Comparison of ENCODE assay signal across 14 cellular contexts in the genomic region with DNA sequence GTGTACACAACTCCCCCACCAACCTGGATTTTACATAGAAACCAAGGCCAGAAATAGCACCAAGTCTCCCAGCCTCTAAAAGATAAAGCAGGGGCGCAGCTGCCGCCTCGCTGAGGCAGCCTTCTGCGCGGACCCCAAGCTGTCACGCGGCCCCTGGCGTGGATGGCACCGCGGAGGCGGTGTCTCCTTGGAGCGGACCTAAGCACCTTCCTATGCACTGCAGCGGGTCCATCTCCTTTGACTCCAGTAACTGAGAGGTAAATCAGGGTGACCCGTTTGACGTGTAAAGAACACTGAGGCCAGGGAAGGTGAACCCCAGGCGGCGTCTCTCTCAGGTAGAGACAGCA. TPM values are rescaled to one million over a fixed set of nuclear protein-coding genes. Genes with fewer than 3 reads are reported as not detected.
A peak's percentile ranks its signal among the peaks of the same experiment; 100 is the strongest.
DNase-seq lines count a peak whose midpoint lies in the region; ATAC-seq and TF ChIP-seq lines count a peak whose summit lies in the region.
"Had no signal": no experiment of that assay in that cellular context is flagged by ENCODE, and none has a peak within 500 bp of the region (broad histone marks: within the 10 kb centered on the region; RNA-seq: fewer than 3 reads in every experiment).

No MANE protein-coding gene starts in this region.

- TF ChIP-seq CTCF in HFFc6 (IDR thresholded peaks at IDR 0.05) (no peak), coronary artery (IDR thresholded peaks at IDR 0.05) (no peak), liver (IDR thresholded peaks at IDR 0.05; ENCODE audit: low read depth, low read length, missing input control) (no peak)

- H3K36me3 Mint-ChIP-seq in HFFc6 (ENCODE audit: low read depth), result peaks cover 13% of the 10 kb centered on the region
- H3K36me3 Mint-ChIP-seq: naive thymus-derived CD8-positive, alpha-beta T cell had no signal

- TF ChIP-seq RAD21 in liver (IDR thresholded peaks at IDR 0.05), result no peak

- ATAC-seq in GM18517 (IDR thresholded peaks at IDR 0.05; ENCODE audit: unreplicated experiment) (no peak), GM19452 (IDR thresholded peaks at IDR 0.05; ENCODE audit: unreplicated experiment) (no peak), HG03520 (IDR thresholded peaks at IDR 0.05; ENCODE audit: unreplicated experiment) (no peak)
- ATAC-seq: activated T-helper 17 cell treated with anti-CD3 and anti-CD28 coated beads, Interleukin-2, amount 50 U/mL, for 72 hours; naive thymus-derived CD8-positive, alpha-beta T cell; Panc1 had no signal

- peak overlapping the region; percentile 78 for H3K4me3 Mint-ChIP-seq in HFFc6
- H3K4me3 Mint-ChIP-seq: activated T-helper 17 cell treated with anti-CD3 and anti-CD28 coated beads, Interleukin-2, amount 50 U/mL, for 72 hours; naive thymus-derived CD8-positive, alpha-beta T cell had no signal

- no peaks in the 10 kb centered on the region for H3K27me3 Mint-ChIP-seq in HFFc6 (ENCODE audit: insufficient read depth)

- WGBS in liver, result 43% methylated on average over 17 of the region's 17 CpGs

- no peaks in the 10 kb centered on the region for H3K9me3 ChIP-seq in liver (ENCODE audit: control insufficient read depth in 4 of 4, low read length in 3 of 4)
- H3K9me3 ChIP-seq: Caco-2 had no signal

- H3K27ac ChIP-seq in coronary artery (peak overlapping the region; percentile 68 to 83), liver (ENCODE audit: low read depth in 1 of 2, low read length in 2 of 2) (peak overlapping the region; percentile 85 to 88), skin epidermis (peak overlapping the region in 10 of 21 experiments; percentile 2 to 71 (median 60))

- H3K36me3 ChIP-seq in liver (ENCODE audit: control insufficient read depth in 4 of 4, insufficient read depth in 3 of 4, low read depth in 1 of 4, low read length in 3 of 4), result peaks cover 0 to 1% (median under 1%) of the 10 kb centered on the region in 4 donors

- peaks cover 66% of the 10 kb centered on the region for H3K4me1 Mint-ChIP-seq in HFFc6 (ENCODE audit: low read depth)
- H3K4me1 Mint-ChIP-seq: activated T-helper 17 cell treated with anti-CD3 and anti-CD28 coated beads, Interleukin-2, amount 50 U/mL, for 72 hours had no signal

- H3K9me3 Mint-ChIP-seq in HFFc6, result no peaks in the 10 kb centered on the region
- H3K9me3 Mint-ChIP-seq: activated T-helper 17 cell treated with anti-CD3 and anti-CD28 coated beads, Interleukin-2, amount 50 U/mL, for 72 hours; naive thymus-derived CD8-positive, alpha-beta T cell had no signal

- no peaks in the 10 kb centered on the region for H3K27me3 ChIP-seq in liver (ENCODE audit: control insufficient read depth in 4 of 4, insufficient read depth in 4 of 4, low read length in 3 of 4)

- peak overlapping the region; percentile 60 for H3K27ac Mint-ChIP-seq in HFFc6
- H3K27ac Mint-ChIP-seq: activated T-helper 17 cell treated with anti-CD3 and anti-CD28 coated beads, Interleukin-2, amount 50 U/mL, for 72 hours had no signal

- H3K9ac ChIP-seq in liver (ENCODE audit: low read depth in 1 of 2, low read length in 2 of 2), result peak overlapping the region in 1 of 2 donors; percentile 77

- peaks cover 20 to 35% (median 27%) of the 10 kb centered on the region in 4 donors for H3K4me1 ChIP-seq in liver (ENCODE audit: control insufficient read depth in 4 of 4, insufficient read depth in 4 of 4, low read length in 3 of 4)
- H3K4me1 ChIP-seq: Caco-2 had no signal

- H3K4me3 ChIP-seq in coronary artery (peak overlapping the region; percentile 76), liver (ENCODE audit: low read depth in 1 of 3, low read length in 3 of 3) (peak overlapping the region; percentile 8 to 55 (median 21)), skin epidermis (peak overlapping the region in 6 of 7 experiments; percentile 3 to 28 (median 19))

- DNase-seq in HFFc6 (no peak), coronary artery (ENCODE audit: low spot score) (no peak)
- DNase-seq in effector CD8-positive, alpha-beta T cell (lab: John Stamatoyannopoulos, UW), result no peak
- DNase-seq: activated CD4-positive, CD25-positive, alpha-beta regulatory T cell; Caco-2; naive thymus-derived CD8-positive, alpha-beta T cell; NCI-H1930 had no signal

TF ChIP-seq in liver, 16 proteins besides CTCF, POLR2A, EP300 and RAD21:
- TF ChIP-seq TAF1 (conservative IDR thresholded peaks at IDR 0.05) (no peak), SP1 (IDR thresholded peaks at IDR 0.05) (no peak), HNF4G (IDR thresholded peaks at IDR 0.05) (no peak), JUND (IDR thresholded peaks at IDR 0.05) (no peak), YY1 (IDR thresholded peaks at IDR 0.05) (no peak), EGR1 (IDR thresholded peaks at IDR 0.05; ENCODE audit: low read depth in 2 of 2) (no peak), NR2F2 (IDR thresholded peaks at IDR 0.05) (no peak), FOXA1 (IDR thresholded peaks at IDR 0.05) (no peak), FOXA2 (IDR thresholded peaks at IDR 0.05) (no peak), HNF4A (conservative IDR thresholded peaks at IDR 0.05) (no peak), GABPA (IDR thresholded peaks at IDR 0.05 in 1 of 2, conservative IDR thresholded peaks at IDR 0.05 in 1 of 2) (no peak), RXRA (IDR thresholded peaks at IDR 0.05) (no peak)
- TF ChIP-seq, protein P1, sequence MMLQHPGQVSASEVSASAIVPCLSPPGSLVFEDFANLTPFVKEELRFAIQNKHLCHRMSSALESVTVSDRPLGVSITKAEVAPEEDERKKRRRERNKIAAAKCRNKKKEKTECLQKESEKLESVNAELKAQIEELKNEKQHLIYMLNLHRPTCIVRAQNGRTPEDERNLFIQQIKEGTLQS (IDR thresholded peaks at IDR 0.05), result no peak
- TF ChIP-seq, protein P2, sequence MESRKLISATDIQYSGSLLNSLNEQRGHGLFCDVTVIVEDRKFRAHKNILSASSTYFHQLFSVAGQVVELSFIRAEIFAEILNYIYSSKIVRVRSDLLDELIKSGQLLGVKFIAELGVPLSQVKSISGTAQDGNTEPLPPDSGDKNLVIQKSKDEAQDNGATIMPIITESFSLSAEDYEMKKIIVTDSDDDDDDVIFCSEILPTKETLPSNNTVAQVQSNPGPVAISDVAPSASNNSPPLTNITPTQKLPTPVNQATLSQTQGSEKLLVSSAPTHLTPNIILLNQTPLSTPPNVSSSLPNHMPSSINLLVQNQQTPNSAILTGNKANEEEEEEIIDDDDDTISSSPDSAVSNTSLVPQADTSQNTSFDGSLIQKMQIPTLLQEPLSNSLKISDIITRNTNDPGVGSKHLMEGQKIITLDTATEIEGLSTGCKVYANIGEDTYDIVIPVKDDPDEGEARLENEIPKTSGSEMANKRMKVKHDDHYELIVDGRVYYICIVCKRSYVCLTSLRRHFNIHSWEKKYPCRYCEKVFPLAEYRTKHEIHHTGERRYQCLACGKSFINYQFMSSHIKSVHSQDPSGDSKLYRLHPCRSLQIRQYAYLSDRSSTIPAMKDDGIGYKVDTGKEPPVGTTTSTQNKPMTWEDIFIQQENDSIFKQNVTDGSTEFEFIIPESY (IDR thresholded peaks at IDR 0.05), result no peak
- TF ChIP-seq, protein P3, sequence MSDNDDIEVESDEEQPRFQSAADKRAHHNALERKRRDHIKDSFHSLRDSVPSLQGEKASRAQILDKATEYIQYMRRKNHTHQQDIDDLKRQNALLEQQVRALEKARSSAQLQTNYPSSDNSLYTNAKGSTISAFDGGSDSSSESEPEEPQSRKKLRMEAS (IDR thresholded peaks at IDR 0.05), result no peak
- TF ChIP-seq, protein P4, sequence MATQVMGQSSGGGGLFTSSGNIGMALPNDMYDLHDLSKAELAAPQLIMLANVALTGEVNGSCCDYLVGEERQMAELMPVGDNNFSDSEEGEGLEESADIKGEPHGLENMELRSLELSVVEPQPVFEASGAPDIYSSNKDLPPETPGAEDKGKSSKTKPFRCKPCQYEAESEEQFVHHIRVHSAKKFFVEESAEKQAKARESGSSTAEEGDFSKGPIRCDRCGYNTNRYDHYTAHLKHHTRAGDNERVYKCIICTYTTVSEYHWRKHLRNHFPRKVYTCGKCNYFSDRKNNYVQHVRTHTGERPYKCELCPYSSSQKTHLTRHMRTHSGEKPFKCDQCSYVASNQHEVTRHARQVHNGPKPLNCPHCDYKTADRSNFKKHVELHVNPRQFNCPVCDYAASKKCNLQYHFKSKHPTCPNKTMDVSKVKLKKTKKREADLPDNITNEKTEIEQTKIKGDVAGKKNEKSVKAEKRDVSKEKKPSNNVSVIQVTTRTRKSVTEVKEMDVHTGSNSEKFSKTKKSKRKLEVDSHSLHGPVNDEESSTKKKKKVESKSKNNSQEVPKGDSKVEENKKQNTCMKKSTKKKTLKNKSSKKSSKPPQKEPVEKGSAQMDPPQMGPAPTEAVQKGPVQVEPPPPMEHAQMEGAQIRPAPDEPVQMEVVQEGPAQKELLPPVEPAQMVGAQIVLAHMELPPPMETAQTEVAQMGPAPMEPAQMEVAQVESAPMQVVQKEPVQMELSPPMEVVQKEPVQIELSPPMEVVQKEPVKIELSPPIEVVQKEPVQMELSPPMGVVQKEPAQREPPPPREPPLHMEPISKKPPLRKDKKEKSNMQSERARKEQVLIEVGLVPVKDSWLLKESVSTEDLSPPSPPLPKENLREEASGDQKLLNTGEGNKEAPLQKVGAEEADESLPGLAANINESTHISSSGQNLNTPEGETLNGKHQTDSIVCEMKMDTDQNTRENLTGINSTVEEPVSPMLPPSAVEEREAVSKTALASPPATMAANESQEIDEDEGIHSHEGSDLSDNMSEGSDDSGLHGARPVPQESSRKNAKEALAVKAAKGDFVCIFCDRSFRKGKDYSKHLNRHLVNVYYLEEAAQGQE (IDR thresholded peaks at IDR 0.05), result no peak

RNA-seq across cellular contexts. Expression of a gene that starts 17.0 kb away (rescaled TPM):
- total RNA-seq in HFFc6 (2021; fragmentation: NEBNext Ultra II Directional; extraction: Animal tissue kit (Norgen Biotek cat#: 25700)), result 1 to 10 TPM; 7.5 to 8.5 (median 8.1) TPM
- total RNA-seq in liver, result 1 to 10 TPM; 4.4 to 4.5 TPM
- 1 to 10 TPM in 1 of 2 donors, under 1 TPM in 1; 0.89 to 2.1 TPM for polyA plus RNA-seq in liver
- polyA plus RNA-seq: naive thymus-derived CD8-positive, alpha-beta T cell had no signal

Comparison
In these comparisons a context has a peak if more than half of its experiments do, and no peak if none do; other contexts are left out.
1. H3K4me3 ChIP-seq: peak in every context shown above with its lines; median percentile 76 in coronary artery; 21 in liver; 19 in skin epidermis.